In genomic region chr17:1684307-1685189, GRCh38 we compare ENCODE assay signal across 1 cellular context.
TF ChIP-seq lines count a peak whose summit lies in the region.

PRPF8 (minus strand) TSS chr17:1684867; CDS start chr17:1684571, 296 bp downstream.

TF ChIP-seq in A549, 52 proteins besides CTCF, POLR2A, EP300 and RAD21 (continued from another document):
- TF ChIP-seq, protein P1, sequence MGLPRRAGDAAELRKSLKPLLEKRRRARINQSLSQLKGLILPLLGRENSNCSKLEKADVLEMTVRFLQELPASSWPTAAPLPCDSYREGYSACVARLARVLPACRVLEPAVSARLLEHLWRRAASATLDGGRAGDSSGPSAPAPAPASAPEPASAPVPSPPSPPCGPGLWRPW (IDR thresholded peaks at IDR 0.05), result no peak
- TF ChIP-seq ZC3H11A (IDR thresholded peaks at IDR 0.05) (no peak), KDM5A (IDR thresholded peaks at IDR 0.05) (0 out of 2 replicates have a peak, but pooled peaks have one; percentile 33), ZFP36 (IDR thresholded peaks at IDR 0.05; ENCODE audit: borderline replicate concordance, partially characterized antibody) (no peak), HOXB5 (CRISPR knock-in tag; IDR thresholded peaks at IDR 0.05) (no peak), BCL3 (IDR thresholded peaks at IDR 0.05) (peak; percentile 78; the same call in 1 of the 3 replicates), NPAS2 (CRISPR knock-in tag; IDR thresholded peaks at IDR 0.05; ENCODE audit: borderline replicate concordance) (no peak), E2F6 (IDR thresholded peaks at IDR 0.05; ENCODE audit: borderline replicate concordance, low read depth) (no peak)
- TF ChIP-seq, protein P2, sequence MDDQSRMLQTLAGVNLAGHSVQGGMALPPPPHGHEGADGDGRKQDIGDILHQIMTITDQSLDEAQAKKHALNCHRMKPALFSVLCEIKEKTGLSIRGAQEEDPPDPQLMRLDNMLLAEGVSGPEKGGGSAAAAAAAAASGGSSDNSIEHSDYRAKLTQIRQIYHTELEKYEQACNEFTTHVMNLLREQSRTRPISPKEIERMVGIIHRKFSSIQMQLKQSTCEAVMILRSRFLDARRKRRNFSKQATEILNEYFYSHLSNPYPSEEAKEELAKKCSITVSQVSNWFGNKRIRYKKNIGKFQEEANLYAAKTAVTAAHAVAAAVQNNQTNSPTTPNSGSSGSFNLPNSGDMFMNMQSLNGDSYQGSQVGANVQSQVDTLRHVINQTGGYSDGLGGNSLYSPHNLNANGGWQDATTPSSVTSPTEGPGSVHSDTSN (IDR thresholded peaks at IDR 0.05), result peak; percentile 91
TF ChIP-seq in A549: peak in this region for 9.
